In genomic region chr5:69231851-69232250, GRCh38 we compare ENCODE assay signal across 23 cellular contexts. TPM values are rescaled to one million over a fixed set of nuclear protein-coding genes. Genes with fewer than 3 reads are reported as not detected.
DNase-seq lines count a peak whose midpoint lies in the region; ATAC-seq and TF ChIP-seq lines count a peak whose summit lies in the region.
"Had no signal": no experiment of that assay in that cellular context is flagged by ENCODE, and none has a peak within 500 bp of the region (broad histone marks: within the 10 kb centered on the region; RNA-seq: fewer than 3 reads in every experiment).

No MANE protein-coding gene starts in this region.

- H3K4me3 ChIP-seq in AG10803 (ENCODE audit: low read length), result no peak overlapping the region
- H3K4me3 ChIP-seq: heart left ventricle, neural progenitor cell, SK-N-MC, vagina had no signal

- peak overlapping the region in 4 of 5 experiments; percentile 80 to 95 (median 85) for H3K27ac Mint-ChIP-seq in brain
- H3K27ac Mint-ChIP-seq: activated naive CD8-positive, alpha-beta T cell; activated T-helper 2 cell treated with anti-CD3 and anti-CD28 coated beads, Interferon-gamma antibody, Interleukin-2, Interleukin-4, amounts not matched to agents 10 μg/mL and 5 μg/mL and 100 μg/mL, durations not matched to agents 14 hours and 24 hours and 36 hours; neural progenitor cell; progenitor cell of endocrine pancreas had no signal

- TF ChIP-seq CTCF in AG10803 (conservative IDR thresholded peaks at IDR 0.05; ENCODE audit: low read length) (no peak), brain (conservative IDR thresholded peaks at IDR 0.05) (no peak)

- DNase-seq in AG10803 (ENCODE audit: low read depth) (peak; percentile 60), HK-2 (ENCODE audit: unreplicated experiment) (peak; percentile 27), kidney tubule cell (ENCODE audit: low spot score) (peak; percentile 92), 8988T (no peak)
- DNase-seq: activated CD8-positive, alpha-beta memory T cell treated with anti-CD3 and anti-CD28 coated beads, Interleukin-2, amount 50 U/mL, for 48 hours; DMS 273 treated with DMSO at 0.1 percent for 48 hours; effector memory CD8-positive, alpha-beta T cell; heart left ventricle; Karpas-422; left ventricle myocardium superior; NCI-H1105; NCI-H510A; stimulated activated CD4-positive, alpha-beta T cell treated with anti-CD3 and anti-CD28 coated beads, Interleukin-1b, Interleukin-23, amount 100 ng/mL, for 48 hours had no signal

- no peaks in the 10 kb centered on the region for H3K9me3 Mint-ChIP-seq in brain
- H3K9me3 Mint-ChIP-seq: activated T-helper 2 cell treated with anti-CD3 and anti-CD28 coated beads, Interferon-gamma antibody, Interleukin-2, Interleukin-4, amounts not matched to agents 10 μg/mL and 5 μg/mL and 100 μg/mL, durations not matched to agents 14 hours and 24 hours and 36 hours; effector memory CD8-positive, alpha-beta T cell; neural progenitor cell had no signal

- peaks cover 28% of the 10 kb centered on the region for H3K4me1 Mint-ChIP-seq in brain

- no peaks in the 10 kb centered on the region for H3K27me3 Mint-ChIP-seq in brain
- H3K27me3 Mint-ChIP-seq: activated naive CD8-positive, alpha-beta T cell; effector memory CD8-positive, alpha-beta T cell; progenitor cell of endocrine pancreas had no signal

- H3K36me3 Mint-ChIP-seq in brain, result peaks cover 17% of the 10 kb centered on the region
- H3K36me3 Mint-ChIP-seq: activated naive CD8-positive, alpha-beta T cell had no signal

- no peak for ATAC-seq in HG03095 (IDR thresholded peaks at IDR 0.05; ENCODE audit: unreplicated experiment)
- no peak for ATAC-seq in HG03139 (IDR thresholded peaks at IDR 0.05; ENCODE audit: unreplicated experiment)
- ATAC-seq in GM18505 (IDR thresholded peaks at IDR 0.05; ENCODE audit: unreplicated experiment), result no peak
- ATAC-seq: effector memory CD8-positive, alpha-beta T cell; heart left ventricle; left ventricle myocardium superior had no signal

- peak overlapping the region; percentile 24 to 82 (median 46) for H3K4me3 Mint-ChIP-seq in brain
- H3K4me3 Mint-ChIP-seq: activated naive CD8-positive, alpha-beta T cell; effector memory CD8-positive, alpha-beta T cell; neural progenitor cell had no signal

- TF ChIP-seq POLR2A in GM18505 (IDR thresholded peaks at IDR 0.05; ENCODE audit: borderline replicate concordance, extremely low read depth, insufficient read depth, insufficient read length), result no peak

RNA-seq across cellular contexts. Expression of gene CDK7, which starts 2.8 kb away (rescaled TPM):
- polyA plus RNA-seq in brain (ENCODE audit: insufficient read depth, low read depth, low replicate concordance), result 11.5 TPM

RNA-seq across cellular contexts. Expression of gene CENPH, which starts 42.5 kb away (rescaled TPM):
- polyA plus RNA-seq in brain (ENCODE audit: insufficient read depth, low read depth, low replicate concordance), result 38.0 TPM
